13 cellular contexts compared by ENCODE assay signal in genomic region chr16:50360779-50361178, GRCh38. TPM values are rescaled to one million over a fixed set of nuclear protein-coding genes. Genes with fewer than 3 reads are reported as not detected.
A peak's percentile ranks its signal among the peaks of the same experiment; 100 is the strongest.
DNase-seq lines count a peak whose midpoint lies in the region; ATAC-seq, FAIRE-seq and TF ChIP-seq lines count a peak whose summit lies in the region.
"Had no signal": no experiment of that assay in that cellular context is flagged by ENCODE, and none has a peak within 500 bp of the region (broad histone marks: within the 10 kb centered on the region; RNA-seq: fewer than 3 reads in every experiment).

No MANE protein-coding gene starts in this region.

- peaks cover 56% of the 10 kb centered on the region for H3K36me3 Mint-ChIP-seq in MCF 10A (ENCODE audit: insufficient read depth, unreplicated experiment)
- peaks cover 24% of the 10 kb centered on the region for H3K36me3 Mint-ChIP-seq in type B pancreatic cell
- H3K36me3 Mint-ChIP-seq in T-helper 2 cell treated with Interferon-gamma antibody and Interleukin-4, amounts not matched to agents 5 μg/mL and 100 μg/mL, for 36 hours (ENCODE audit: low read depth): peaks cover 46% of the 10 kb centered on the region

- intact Hi-C loops in MCF 10A (cut with micrococcal nuclease): loop anchor here (1.0 to 2.0 kb wide), 2 partner anchors 336 to 446 kb away; partner anchors contain the start of gene CNEP1R1
- intact Hi-C loops in breast epithelium (cut with DNase I; ENCODE audit: low total_unique reads): no loop called here
- intact Hi-C loops in ascending aorta (cut with DNase I): loop anchor here (10.0 kb wide), 1 partner anchor 296 kb away; the partner anchor contains the start of gene HEATR3
- intact Hi-C loops in HepG2 (cut with micrococcal nuclease; ENCODE audit: unreplicated experiment): no loop called here
- intact Hi-C loops in vagina (cut with DNase I): no loop called here

- TF ChIP-seq RAD21 in HepG2 (CRISPR knock-in tag; IDR thresholded peaks at IDR 0.05): no peak

- H2AFZ ChIP-seq in HepG2 (ENCODE audit: low read length): no peak overlapping the region

- TF ChIP-seq CTCF in MCF 10A (IDR thresholded peaks at IDR 0.05; ENCODE audit: unreplicated experiment): no peak
- TF ChIP-seq CTCF in breast epithelium (IDR thresholded peaks at IDR 0.05): no peak
- no peak for TF ChIP-seq CTCF in ascending aorta (IDR thresholded peaks at IDR 0.05)
- no peak for TF ChIP-seq CTCF in HepG2 (CRISPR knock-in tag; IDR thresholded peaks at IDR 0.05)
- TF ChIP-seq CTCF in type B pancreatic cell (conservative IDR thresholded peaks at IDR 0.05): no peak
- no peak for TF ChIP-seq CTCF in vagina (IDR thresholded peaks at IDR 0.05)
- no peak for TF ChIP-seq CTCF in RWPE1 (conservative IDR thresholded peaks at IDR 0.05; ENCODE audit: low read depth)

- H3K9me3 ChIP-seq in breast epithelium (no peaks in the 10 kb centered on the region), ascending aorta (no peaks in the 10 kb centered on the region), HepG2 (ENCODE audit: low read length) (no peaks in the 10 kb centered on the region), vagina (no peaks in the 10 kb centered on the region)
- H3K9me3 ChIP-seq: uterus had no signal

- H3K9ac ChIP-seq in HepG2 (ENCODE audit: insufficient read depth, low read depth, low read length): no peak overlapping the region

- no peaks in the 10 kb centered on the region for H3K9me3 Mint-ChIP-seq in MCF 10A (ENCODE audit: unreplicated experiment)
- no peaks in the 10 kb centered on the region for H3K9me3 Mint-ChIP-seq in type B pancreatic cell
- no peaks in the 10 kb centered on the region for H3K9me3 Mint-ChIP-seq in T-helper 2 cell treated with Interferon-gamma antibody and Interleukin-4, amounts not matched to agents 5 μg/mL and 100 μg/mL, for 36 hours

- ATAC-seq in HepG2: no peak

- in situ Hi-C loops in HepG2 (cut with HindIII; ENCODE audit: extremely low pct_ligation_motif_present, low pct_unique_long_range_greater_than_20kb): loop anchor here (10.0 to 25.0 kb wide), 2 partner anchors 116 to 323 kb away; partner anchors contain the start of gene CNEP1R1

- H3K27ac Mint-ChIP-seq in MCF 10A (ENCODE audit: low read depth, unreplicated experiment) (peak overlapping the region; percentile 87), type B pancreatic cell (peak overlapping the region; percentile 73)
- no peak overlapping the region for H3K27ac Mint-ChIP-seq in T-helper 2 cell treated with Interferon-gamma antibody and Interleukin-4, amounts not matched to agents 5 μg/mL and 100 μg/mL, for 36 hours

- H3K4me1 ChIP-seq in breast epithelium (peaks cover 0 to 10% of the 10 kb centered on the region in 2 donors), ascending aorta (peaks cover 3 to 22% of the 10 kb centered on the region in 2 donors), HepG2 (ENCODE audit: insufficient read depth, low read length) (peaks cover 11% of the 10 kb centered on the region), vagina (peaks cover 41% of the 10 kb centered on the region)
- H3K4me1 ChIP-seq: uterus had no signal

- no peaks in the 10 kb centered on the region for H3K36me3 ChIP-seq in breast epithelium
- H3K36me3 ChIP-seq in ascending aorta: peaks cover 15 to 25% of the 10 kb centered on the region in 2 donors
- peaks cover 29 to 80% of the 10 kb centered on the region in 2 experiments for H3K36me3 ChIP-seq in HepG2 (replicated peaks in 1 of 2; ENCODE audit: control insufficient read depth in 1 of 2, insufficient read depth in 2 of 2, low read length in 2 of 2)
- peaks cover 0 to 17% of the 10 kb centered on the region in 2 donors for H3K36me3 ChIP-seq in vagina
- H3K36me3 ChIP-seq: uterus had no signal

- TF ChIP-seq EP300 in HepG2 (IDR thresholded peaks at IDR 0.05; ENCODE audit: low read depth in 2 of 2, low read length in 2 of 2) (no peak), HepG2 (CRISPR knock-in tag; IDR thresholded peaks at IDR 0.05; ENCODE audit: borderline replicate concordance) (no peak)

- peaks cover 61% of the 10 kb centered on the region for H3K79me2 ChIP-seq in HepG2 (ENCODE audit: insufficient read depth, low read length)

- no peaks in the 10 kb centered on the region; the same call in none of the 2 replicates for H4K20me1 ChIP-seq in HepG2 (ENCODE audit: insufficient read depth, low read length)

- H3K4me3 ChIP-seq in breast epithelium (no peak overlapping the region), ascending aorta (no peak overlapping the region), HepG2 (replicated peaks in 1 of 3; ENCODE audit: insufficient read depth in 1 of 3, low read depth in 2 of 3, low read length in 3 of 3) (no peak overlapping the region), vagina (no peak overlapping the region)
- H3K4me3 ChIP-seq: uterus had no signal

- H3K4me3 Mint-ChIP-seq in MCF 10A (ENCODE audit: unreplicated experiment): no peak overlapping the region
- H3K4me3 Mint-ChIP-seq in type B pancreatic cell: no peak overlapping the region
- no peak overlapping the region for H3K4me3 Mint-ChIP-seq in T-helper 2 cell treated with Interferon-gamma antibody and Interleukin-4, amounts not matched to agents 5 μg/mL and 100 μg/mL, for 36 hours

- CTCF ChIA-PET in MCF 10A (lab: Yijun Ruan, JAX) (interaction anchor here (0.6 to 8.6 kb wide), 17 partner anchors 10 to 386 kb away, joined by 3 to 59 read pairs (median 5); partner anchors contain the start of genes BRD7 and CNEP1R1), HepG2 (lab: Yijun Ruan, JAX; ENCODE audit: low intra/inter-chr PET ratio, low total read pairs) (no interaction called here), RWPE1 (lab: Yijun Ruan, JAX) (interaction anchor here (0.6 to 2.1 kb wide), 4 partner anchors 9 to 484 kb away, joined by 3 to 9 read pairs (median 5); no protein-coding TSS in a partner anchor)

- WGBS in HepG2 (ENCODE audit: low lambda C conversion rate): 97% methylated on average over 3 of the region's 3 CpGs

- H3K4me1 Mint-ChIP-seq in MCF 10A (ENCODE audit: insufficient read depth, unreplicated experiment) (peaks cover 39% of the 10 kb centered on the region), type B pancreatic cell (ENCODE audit: unreplicated experiment) (peaks cover 35% of the 10 kb centered on the region)
- peaks cover 26% of the 10 kb centered on the region for H3K4me1 Mint-ChIP-seq in T-helper 2 cell treated with Interferon-gamma antibody and Interleukin-4, amounts not matched to agents 5 μg/mL and 100 μg/mL, for 36 hours (ENCODE audit: low read depth)

- no TSS peak for BruUV-seq in MCF 10A (replicated peaks; lab: Mats Ljungman, UMichigan)
- BruUV-seq in HepG2 (replicated peaks; lab: Mats Ljungman, UMichigan): no TSS peak

- H3K27me3 ChIP-seq in breast epithelium (no peaks in the 10 kb centered on the region), ascending aorta (no peaks in the 10 kb centered on the region), HepG2 (ENCODE audit: control insufficient read depth in 1 of 2, insufficient read depth in 2 of 2, low read length in 2 of 2) (no peaks in the 10 kb centered on the region), vagina (no peaks in the 10 kb centered on the region)
- H3K27me3 ChIP-seq: uterus had no signal

- H3K27ac ChIP-seq in breast epithelium (peak overlapping the region in 1 of 2 donors; percentile 37), ascending aorta (peak overlapping the region; percentile 68 to 76), HepG2 (ENCODE audit: extremely low read length, insufficient read depth, low read length) (no peak overlapping the region), vagina (no peak overlapping the region), RWPE1 (no peak overlapping the region)
- H3K27ac ChIP-seq: uterus had no signal

- TF ChIP-seq POLR2A in breast epithelium (IDR thresholded peaks at IDR 0.05) (no peak), HepG2 (IDR thresholded peaks at IDR 0.05; ENCODE audit: insufficient read depth in 1 of 2, low read depth in 2 of 2, low read length in 2 of 2) (no peak), vagina (IDR thresholded peaks at IDR 0.05) (no peak)

- H3K4me2 ChIP-seq in HepG2 (ENCODE audit: low read depth, low read length): no peak overlapping the region

- no peaks in the 10 kb centered on the region for H3K27me3 Mint-ChIP-seq in MCF 10A (ENCODE audit: insufficient read depth, unreplicated experiment)
- H3K27me3 Mint-ChIP-seq in type B pancreatic cell: no peaks in the 10 kb centered on the region
- H3K27me3 Mint-ChIP-seq in T-helper 2 cell treated with Interferon-gamma antibody and Interleukin-4, amounts not matched to agents 5 μg/mL and 100 μg/mL, for 36 hours (ENCODE audit: low read depth): no peaks in the 10 kb centered on the region

- FAIRE-seq in HepG2 (lab: Jason Lieb, UNC): no peak
- FAIRE-seq: HTR-8/SVneo had no signal

- DNase-seq in MCF 10A (ENCODE audit: unreplicated experiment) (peak; percentile 30), breast epithelium (ENCODE audit: low spot score in 2 of 2) (no peak), ascending aorta (ENCODE audit: low spot score in 2 of 2) (no peak), HepG2 (ENCODE audit: low spot score) (no peak), type B pancreatic cell (ENCODE audit: extremely low spot score, unreplicated experiment) (no peak), vagina (ENCODE audit: extremely low spot score in 2 of 2) (no peak), RWPE1 (ENCODE audit: low spot score) (no peak)
- DNase-seq in T-helper 2 cell treated with Interferon-gamma antibody and Interleukin-4, amounts not matched to agents 5 μg/mL and 100 μg/mL, for 36 hours (ENCODE audit: low spot score): no peak
- DNase-seq: activated CD8-positive, alpha-beta memory T cell treated with anti-CD3 and anti-CD28 coated beads for 24 hours; amygdala; NCI-H146; uterus had no signal

- POLR2A ChIA-PET in MCF 10A (lab: Yijun Ruan, JAX) (interaction anchor here (0.7 to 1.9 kb wide), 14 partner anchors 9 to 386 kb away, joined by 3 to 7 read pairs (median 4); partner anchors contain the start of genes CYLD and HEATR3), HepG2 (lab: Yijun Ruan, JAX) (no interaction called here), RWPE1 (lab: Yijun Ruan, JAX; ENCODE audit: low non-redundant PET) (no interaction called here)

RNA-seq across cellular contexts. Expression of gene BRD7, which starts 8.0 kb away (rescaled TPM):
- total RNA-seq in MCF 10A (2022): 75.9 and 76.4 TPM in 2 replicates
- total RNA-seq in breast epithelium: 10 to 100 TPM; 42.0 to 53.9 (median 43.0) TPM
- 17.7 TPM for total RNA-seq in ascending aorta
- total RNA-seq in HepG2 (2016; rRNA removed; fragmentation: Illumina TruSeq; extraction: Trizol): 149 and 169 TPM in 2 replicates
- total RNA-seq in HepG2 (2016; cell fraction: cytosol; rRNA removed; fragmentation: Illumina TruSeq; extraction: Trizol; ENCODE audit: low read depth): 102 and 109 TPM in 2 replicates
- total RNA-seq in HepG2 (2016; cell fraction: insoluble cytoplasmic fraction; rRNA removed; fragmentation: Illumina TruSeq; extraction: Trizol): 149 and 160 TPM in 2 replicates
- total RNA-seq in HepG2 (2016; cell fraction: membrane; rRNA removed; fragmentation: Illumina TruSeq; extraction: Trizol): 211 and 234 TPM in 2 replicates
- total RNA-seq in HepG2 (2016; cell fraction: nucleus; rRNA removed; fragmentation: Illumina TruSeq; extraction: Trizol): 80.9 and 96.6 TPM in 2 replicates
- 68.3 and 82.3 TPM in 2 replicates for polyA plus RNA-seq in HepG2 (2011; rRNA removed)
- 30.2 and 39.5 TPM in 2 replicates for polyA plus RNA-seq in HepG2 (2011; cell fraction: cytosol; rRNA removed)
- polyA plus RNA-seq in HepG2 (2011; cell fraction: nucleus; rRNA removed): 39.2 and 41.3 TPM in 2 replicates
- polyA plus RNA-seq in HepG2 (2012): 76.6 and 93.4 TPM in 2 replicates
- polyA plus RNA-seq in HepG2 (2016; cell fraction: cytosol; fragmentation: Illumina TruSeq; extraction: Trizol; ENCODE audit: low read depth): 116 and 129 TPM in 2 replicates
- 172 and 183 TPM in 2 replicates for polyA plus RNA-seq in HepG2 (2016; cell fraction: insoluble cytoplasmic fraction; fragmentation: Illumina TruSeq; extraction: Trizol; ENCODE audit: low read depth)
- 185 and 200 TPM in 2 replicates for polyA plus RNA-seq in HepG2 (2016; cell fraction: membrane; fragmentation: Illumina TruSeq; extraction: Trizol; ENCODE audit: low read depth)
- polyA plus RNA-seq in HepG2 (2016; cell fraction: nucleus; fragmentation: Illumina TruSeq; extraction: Trizol; ENCODE audit: insufficient read depth, low read depth): 132 and 135 TPM in 2 replicates
- polyA minus RNA-seq in HepG2 (2011; rRNA and poly(A)+ RNA removed; ENCODE audit: low replicate concordance): 44.7 and 45.9 TPM in 2 replicates
- 31.4 and 39.7 TPM in 2 replicates for polyA minus RNA-seq in HepG2 (2011; cell fraction: cytosol; rRNA and poly(A)+ RNA removed)
- polyA minus RNA-seq in HepG2 (2011; cell fraction: nucleus; rRNA and poly(A)+ RNA removed): 67.1 and 72.9 TPM in 2 replicates
- 88.6 and 98.2 TPM in 2 replicates for total RNA-seq in type B pancreatic cell (ENCODE audit: low replicate concordance)
- 49.6 TPM for total RNA-seq in vagina

Comparison
In these comparisons a context has a peak if more than half of its experiments do, and no peak if none do; other contexts are left out.
1. intact Hi-C loops: an anchor here in MCF 10A (1.0 to 2.0 kb wide) and ascending aorta (10.0 kb wide); none called in breast epithelium, HepG2 and vagina.
2. H3K27ac ChIP-seq: peak in ascending aorta (2 of 2); none in HepG2 (single experiment), vagina (single experiment) and RWPE1 (single experiment).